ENCODE assay signal across 8 cellular contexts in the genomic region with DNA sequence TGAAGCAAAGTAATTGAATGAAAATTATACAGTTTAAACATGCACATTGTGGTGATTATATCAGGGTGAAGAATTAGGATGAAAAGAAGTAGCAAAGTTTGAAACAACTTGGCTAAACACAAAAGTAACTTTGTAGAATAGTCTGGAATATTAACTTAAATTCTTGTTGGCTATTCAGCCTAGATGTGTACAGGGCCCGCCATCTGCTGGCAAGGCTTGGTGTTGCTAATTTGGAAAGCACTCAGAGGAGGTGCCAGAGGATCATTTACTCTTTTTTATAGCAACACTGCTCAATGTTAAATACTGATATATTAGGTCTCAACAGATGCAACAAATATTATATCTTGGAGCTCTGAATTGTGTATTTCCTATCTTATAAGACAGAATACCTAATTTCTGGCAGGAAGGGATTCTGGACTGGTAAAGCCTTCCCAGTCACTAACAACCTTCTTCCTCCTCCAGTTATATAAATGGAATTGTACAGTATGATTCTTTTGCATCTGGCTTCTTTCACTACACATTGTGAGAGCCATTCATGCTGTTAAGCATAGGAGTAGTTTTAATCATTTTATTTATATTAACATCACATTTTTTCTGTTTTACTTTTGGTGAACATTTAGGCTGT. TPM values are rescaled to one million over a fixed set of nuclear protein-coding genes. Genes with fewer than 3 reads are reported as not detected.
A peak's percentile ranks its signal among the peaks of the same experiment; 100 is the strongest.
DNase-seq lines count a peak whose midpoint lies in the region; ATAC-seq and TF ChIP-seq lines count a peak whose summit lies in the region.

No MANE protein-coding gene starts in this region.

- ATAC-seq in GM19455 (IDR thresholded peaks at IDR 0.05; ENCODE audit: unreplicated experiment), result peak; percentile 70
- peak; percentile 84 for ATAC-seq in upper lobe of right lung

- CTCF ChIA-PET in CD4-positive, alpha-beta memory T cell (lab: Charles Lee; ENCODE audit: partially characterized antibody), result interaction anchor here (0.9 to 3.3 kb wide), 12 partner anchors 9 to 544 kb away, joined by 3 to 27 read pairs (median 4); partner anchors contain the start of gene SYNM
- CTCF ChIA-PET in activated naive CD4-positive, alpha-beta T cell treated with anti-CD3 and anti-CD28 coated beads, Interleukin-2, amount 10 ng/mL, durations not matched to agents 7 days and 5 days (lab: Charles Lee), result interaction anchor here (0.7 to 6.0 kb wide), 6 partner anchors 9 to 491 kb away, joined by 3 to 51 read pairs (median 4); partner anchors contain the start of gene SYNM

- H3K27ac ChIP-seq in CD4-positive, alpha-beta memory T cell (ENCODE audit: low read depth, low read length), result no peak overlapping the region
- H3K27ac ChIP-seq in upper lobe of right lung, result no peak overlapping the region

- H3K9me3 ChIP-seq in CD4-positive, alpha-beta memory T cell (ENCODE audit: control insufficient read depth in 1 of 2, low read length in 2 of 2), result no peaks in the 10 kb centered on the region
- no peaks in the 10 kb centered on the region for H3K9me3 ChIP-seq in upper lobe of right lung

- no peaks in the 10 kb centered on the region for H3K36me3 Mint-ChIP-seq in CD4-positive, alpha-beta memory T cell
- no peaks in the 10 kb centered on the region for H3K36me3 Mint-ChIP-seq in activated naive CD4-positive, alpha-beta T cell treated with anti-CD3 and anti-CD28 coated beads, Interleukin-2, amount 10 ng/mL, durations not matched to agents 7 days and 5 days
- no peaks in the 10 kb centered on the region for H3K36me3 Mint-ChIP-seq in glutamatergic neuron (ENCODE audit: unreplicated experiment)

- H3K4me1 Mint-ChIP-seq in CD4-positive, alpha-beta memory T cell, result no peaks in the 10 kb centered on the region
- no peaks in the 10 kb centered on the region for H3K4me1 Mint-ChIP-seq in activated naive CD4-positive, alpha-beta T cell treated with anti-CD3 and anti-CD28 coated beads, Interleukin-2, amount 10 ng/mL, durations not matched to agents 7 days and 5 days
- H3K4me1 Mint-ChIP-seq in glutamatergic neuron (ENCODE audit: low read depth, unreplicated experiment), result peaks cover 1% of the 10 kb centered on the region

- TF ChIP-seq CTCF in glutamatergic neuron (IDR thresholded peaks at IDR 0.05; ENCODE audit: partially characterized antibody, unreplicated experiment), result peak; percentile 71
- peak; percentile 94 for TF ChIP-seq CTCF in upper lobe of right lung (IDR thresholded peaks at IDR 0.05)

- H3K27ac Mint-ChIP-seq in CD4-positive, alpha-beta memory T cell, result no peak overlapping the region
- no peak overlapping the region for H3K27ac Mint-ChIP-seq in activated naive CD4-positive, alpha-beta T cell treated with anti-CD3 and anti-CD28 coated beads, Interleukin-2, amount 10 ng/mL, durations not matched to agents 7 days and 5 days
- H3K27ac Mint-ChIP-seq in glutamatergic neuron (ENCODE audit: unreplicated experiment), result no peak overlapping the region

- no peaks in the 10 kb centered on the region for H3K27me3 ChIP-seq in CD4-positive, alpha-beta memory T cell (ENCODE audit: insufficient read depth, low read length)
- H3K27me3 ChIP-seq in upper lobe of right lung, result no peaks in the 10 kb centered on the region

- peaks cover 4 to 10% of the 10 kb centered on the region in 2 donors for H3K27me3 Mint-ChIP-seq in CD4-positive, alpha-beta memory T cell
- H3K27me3 Mint-ChIP-seq in activated naive CD4-positive, alpha-beta T cell treated with anti-CD3 and anti-CD28 coated beads, Interleukin-2, amount 10 ng/mL, durations not matched to agents 7 days and 5 days, result no peaks in the 10 kb centered on the region
- no peaks in the 10 kb centered on the region for H3K27me3 Mint-ChIP-seq in glutamatergic neuron (ENCODE audit: unreplicated experiment)

- peak; percentile 22 to 61 (median 37) for DNase-seq in CD4-positive, alpha-beta memory T cell
- peak; percentile 21 for DNase-seq in KG1 (lab: John Stamatoyannopoulos, UW)
- peak; percentile 58 for DNase-seq in SK-N-DZ (ENCODE audit: low spot score)
- DNase-seq in activated naive CD4-positive, alpha-beta T cell treated with anti-CD3 and anti-CD28 coated beads, Interleukin-2, amount 10 ng/mL, durations not matched to agents 7 days and 5 days, result peak; percentile 82
- DNase-seq in glutamatergic neuron, result peak; percentile 86
- peak; percentile 85 for DNase-seq in pons (ENCODE audit: low spot score)
- peak; percentile 76 for DNase-seq in upper lobe of right lung

- H3K4me3 ChIP-seq in CD4-positive, alpha-beta memory T cell (ENCODE audit: low read length in 2 of 2), result no peak overlapping the region
- H3K4me3 ChIP-seq in upper lobe of right lung, result no peak overlapping the region

- no peak overlapping the region for H3K4me3 Mint-ChIP-seq in CD4-positive, alpha-beta memory T cell
- H3K4me3 Mint-ChIP-seq in activated naive CD4-positive, alpha-beta T cell treated with anti-CD3 and anti-CD28 coated beads, Interleukin-2, amount 10 ng/mL, durations not matched to agents 7 days and 5 days, result no peak overlapping the region
- no peak overlapping the region for H3K4me3 Mint-ChIP-seq in glutamatergic neuron (ENCODE audit: unreplicated experiment)

- no peaks in the 10 kb centered on the region for H3K4me1 ChIP-seq in CD4-positive, alpha-beta memory T cell (ENCODE audit: insufficient read depth, low read length)
- no peaks in the 10 kb centered on the region for H3K4me1 ChIP-seq in upper lobe of right lung

- POLR2A ChIA-PET in CD4-positive, alpha-beta memory T cell (lab: Charles Lee; ENCODE audit: partially characterized antibody), result interaction anchor here (1.0 kb wide), 1 partner anchor 108 kb away, joined by 3 read pairs; the partner anchor contains the start of gene SYNM

- H3K36me3 ChIP-seq in CD4-positive, alpha-beta memory T cell (ENCODE audit: insufficient read depth, low read length), result no peaks in the 10 kb centered on the region
- peaks cover 20% of the 10 kb centered on the region for H3K36me3 ChIP-seq in upper lobe of right lung

- no peaks in the 10 kb centered on the region for H3K9me3 Mint-ChIP-seq in CD4-positive, alpha-beta memory T cell
- H3K9me3 Mint-ChIP-seq in activated naive CD4-positive, alpha-beta T cell treated with anti-CD3 and anti-CD28 coated beads, Interleukin-2, amount 10 ng/mL, durations not matched to agents 7 days and 5 days, result no peaks in the 10 kb centered on the region
- no peaks in the 10 kb centered on the region for H3K9me3 Mint-ChIP-seq in glutamatergic neuron (ENCODE audit: unreplicated experiment)

- intact Hi-C loops in CD4-positive, alpha-beta memory T cell (cut with micrococcal nuclease), result loop anchor here (1.0 to 5.0 kb wide), 3 partner anchors 109 to 901 kb away; no protein-coding TSS in a partner anchor
- intact Hi-C loops in upper lobe of right lung (cut with DNase I), result loop anchor here (5.0 kb wide), 1 partner anchor 111 kb away; no protein-coding TSS in a partner anchor

RNA-seq across cellular contexts. Expression of gene TTC23, which starts 36.1 kb away (rescaled TPM):
- under 1 TPM; 0.67 to 0.79 TPM for total RNA-seq in CD4-positive, alpha-beta memory T cell
- polyA plus RNA-seq in CD4-positive, alpha-beta memory T cell, result under 1 TPM in 1 of 2 donors, not detected in 1; 0.45 TPM
- polyA plus RNA-seq in SK-N-DZ (2014; cell fraction: cytosol; rRNA removed), result 3.9 and 5.0 TPM in 2 replicates
- 4.7 and 5.9 TPM in 2 replicates for polyA plus RNA-seq in SK-N-DZ (2014; cell fraction: nucleus; rRNA removed)
- total RNA-seq in glutamatergic neuron (ENCODE audit: unreplicated experiment) (7.8 TPM), upper lobe of right lung (19.1 TPM)

RNA-seq across cellular contexts. Expression of gene LRRC28, which starts 38.0 kb away (rescaled TPM):
- total RNA-seq in CD4-positive, alpha-beta memory T cell, result 10 to 100 TPM; 16.4 to 19.2 TPM
- 10 to 100 TPM; 19.1 to 27.1 TPM for polyA plus RNA-seq in CD4-positive, alpha-beta memory T cell
- polyA plus RNA-seq in SK-N-DZ (2014; cell fraction: cytosol; rRNA removed), result 20.0 and 23.0 TPM in 2 replicates
- 12.7 and 17.3 TPM in 2 replicates for polyA plus RNA-seq in SK-N-DZ (2014; cell fraction: nucleus; rRNA removed)
- 49.6 TPM for total RNA-seq in glutamatergic neuron (ENCODE audit: unreplicated experiment)
- 20.3 TPM for total RNA-seq in upper lobe of right lung

Comparison
In these comparisons a context has a peak if more than half of its experiments do, and no peak if none do; other contexts are left out.
1. DNase-seq: peak in every context shown above with its lines; median percentile 86 in glutamatergic neuron; 85 in pons; 82 in activated naive CD4-positive, alpha-beta T cell treated with anti-CD3 and anti-CD28 coated beads, Interleukin-2, amount 10 ng/mL, durations not matched to agents 7 days and 5 days; 76 in upper lobe of right lung; 58 in SK-N-DZ; 37 in CD4-positive, alpha-beta memory T cell; 21 in KG1.